Comparison of ENCODE assay signal across 8 cellular contexts in the genomic region with DNA sequence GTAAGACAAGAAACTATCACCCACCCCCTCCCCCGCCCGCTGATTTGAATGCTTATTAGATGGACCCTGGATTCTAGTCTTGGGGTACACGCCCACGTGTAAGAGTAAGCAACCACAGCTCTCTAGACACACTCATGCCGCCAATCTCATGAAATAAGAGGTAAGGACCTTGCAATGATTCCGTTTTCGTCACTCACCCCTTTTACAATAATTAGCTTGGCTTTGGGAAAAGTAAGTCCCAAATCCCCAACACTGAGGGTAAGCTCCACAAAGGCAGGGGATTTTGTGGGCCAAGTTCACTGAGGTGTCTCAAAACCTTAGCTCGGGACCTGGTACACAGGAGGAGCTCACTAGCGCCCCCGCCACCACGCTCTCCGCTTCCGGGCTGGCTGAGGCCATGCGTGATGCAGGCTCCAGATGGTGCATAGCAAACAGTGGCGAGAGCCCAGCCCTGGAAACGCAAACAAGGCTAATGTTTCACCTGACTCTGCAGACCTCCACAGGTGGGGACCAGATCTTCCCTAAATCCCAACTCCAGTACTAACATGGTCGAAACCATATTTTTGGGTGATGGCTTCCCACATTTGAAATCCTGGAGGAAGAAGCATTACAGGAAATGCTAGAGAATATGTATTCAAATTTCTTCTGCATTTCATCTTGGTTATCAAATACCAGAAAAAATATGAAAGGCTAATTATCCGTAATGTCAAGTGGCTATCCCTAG. TPM values are rescaled to one million over a fixed set of nuclear protein-coding genes. Genes with fewer than 3 reads are reported as not detected.
A peak's percentile ranks its signal among the peaks of the same experiment; 100 is the strongest.
DNase-seq lines count a peak whose midpoint lies in the region; ATAC-seq lines count a peak whose summit lies in the region.

No MANE protein-coding gene starts in this region.

- DNase-seq in AML-193 (lab: John Stamatoyannopoulos, UW) (peak; percentile 79), NCI-H345 treated with DMSO at 0.1 percent for 48 hours (lab: John Stamatoyannopoulos, UW; ENCODE audit: unreplicated experiment) (peak; percentile 88), cortex of kidney (lab: John Stamatoyannopoulos, UW) (peak; percentile 21), left lobe of liver (ENCODE audit: low spot score) (peak; percentile 86)
- peak; percentile 84 to 88 for DNase-seq in activated CD4-positive, alpha-beta T cell treated with anti-CD3 and anti-CD28 coated beads for 4 hours
- DNase-seq in stimulated activated CD4-positive, alpha-beta T cell treated with anti-CD3 and anti-CD28 coated beads, Interleukin-2, amount 100 ng/mL, for 4 hours (ENCODE audit: low read depth) = peak; percentile 82

- ATAC-seq in GM19025 (IDR thresholded peaks at IDR 0.05; ENCODE audit: low read depth, unreplicated experiment) = peak; percentile 74
- peak; percentile 70 for ATAC-seq in HG03342 (IDR thresholded peaks at IDR 0.05; ENCODE audit: unreplicated experiment)
- peak; percentile 96 for ATAC-seq in left lobe of liver

RNA-seq across cellular contexts. Expression of a gene that starts 4.1 kb away (rescaled TPM):
- total RNA-seq in left lobe of liver = 6.8 TPM

Comparison
In these comparisons a context has a peak if more than half of its experiments do, and no peak if none do; other contexts are left out.
1. Peak in every context shown above with its lines: DNase-seq and ATAC-seq.
2. DNase-seq: peak in every context shown above with its lines; median percentile 88 in NCI-H345 treated with DMSO at 0.1 percent for 48 hours; 86 in activated CD4-positive, alpha-beta T cell treated with anti-CD3 and anti-CD28 coated beads for 4 hours; 86 in left lobe of liver; 82 in stimulated activated CD4-positive, alpha-beta T cell treated with anti-CD3 and anti-CD28 coated beads, Interleukin-2, amount 100 ng/mL, for 4 hours; 79 in AML-193; 21 in cortex of kidney.